Comparison of ENCODE assay signal across 16 cellular contexts in genomic region chr9:124298646-124299235, GRCh38. TPM values are rescaled to one million over a fixed set of nuclear protein-coding genes. Genes with fewer than 3 reads are reported as not detected.
DNase-seq lines count a peak whose midpoint lies in the region; ATAC-seq and TF ChIP-seq lines count a peak whose summit lies in the region.
"Had no signal": no experiment of that assay in that cellular context is flagged by ENCODE, and none has a peak within 500 bp of the region (broad histone marks: within the 10 kb centered on the region; RNA-seq: fewer than 3 reads in every experiment).

No MANE protein-coding gene starts in this region.

- H3K27me3 ChIP-seq in HCT116 (ENCODE audit: insufficient read depth, low read length): no peaks in the 10 kb centered on the region
- no peaks in the 10 kb centered on the region for H3K27me3 ChIP-seq in lower lobe of right lung (ENCODE audit: low read depth)
- no peaks in the 10 kb centered on the region for H3K27me3 ChIP-seq in tibial nerve
- no peaks in the 10 kb centered on the region for H3K27me3 ChIP-seq in endodermal cell (ENCODE audit: control insufficient read depth, insufficient read depth, low read length, poor library complexity, severe bottlenecking)
- H3K27me3 ChIP-seq: ascending aorta had no signal

- H3K79me2 ChIP-seq in HCT116 (ENCODE audit: insufficient read depth, low read length): peaks cover 11% of the 10 kb centered on the region; the same call in 1 of the 2 replicates

- no peak for TF ChIP-seq RAD21 in HCT116 (IDR thresholded peaks at IDR 0.05; ENCODE audit: low read depth)

- H3K4me3 Mint-ChIP-seq in endodermal cell (no peak overlapping the region), immature natural killer cell (no peak overlapping the region)
- H3K4me3 Mint-ChIP-seq: neural crest cell had no signal

- no peaks in the 10 kb centered on the region for H3K9me3 ChIP-seq in HCT116 (ENCODE audit: control insufficient read depth in 1 of 2, insufficient read depth in 1 of 2, low read depth in 1 of 2, low read length in 2 of 2)
- H3K9me3 ChIP-seq in lower lobe of right lung: no peaks in the 10 kb centered on the region
- H3K9me3 ChIP-seq in tibial nerve: no peaks in the 10 kb centered on the region
- H3K9me3 ChIP-seq in endodermal cell (ENCODE audit: control insufficient read depth, low read length): no peaks in the 10 kb centered on the region
- H3K9me3 ChIP-seq: ascending aorta had no signal

- H3K4me3 ChIP-seq in HCT116 (replicated peaks in 1 of 2; ENCODE audit: low read depth in 1 of 2, low read length in 2 of 2): no peak overlapping the region
- H3K4me3 ChIP-seq in lower lobe of right lung: no peak overlapping the region
- no peak overlapping the region for H3K4me3 ChIP-seq in tibial nerve
- H3K4me3 ChIP-seq in endodermal cell (ENCODE audit: low read length): no peak overlapping the region
- H3K4me3 ChIP-seq: ascending aorta had no signal

- TF ChIP-seq EP300 in tibial nerve (IDR thresholded peaks at IDR 0.05): no peak

- H3K4me1 Mint-ChIP-seq in endodermal cell (peaks cover 1% of the 10 kb centered on the region), immature natural killer cell (peaks cover 51 to 59% of the 10 kb centered on the region in 2 donors)

- RAD21 ChIA-PET in HCT116 (lab: Charles Lee; ENCODE audit: low non-redundant PET in 1 of 2, low total read pairs in 2 of 2, uncharacterized antibody in 2 of 2, unreplicated experiment in 2 of 2): no interaction called here

- WGBS in tibial nerve, 2 donors: 67 to 76% methylated on average over 11 to 12 of the region's 12 CpGs
- WGBS in endodermal cell (ENCODE audit: insufficient coverage in 1 of 2, insufficient read length in 1 of 2), 2 experiments: 87 to 91% methylated on average over 6 to 12 of the region's 12 CpGs

- BruUV-seq in HCT116 (replicated peaks; lab: Mats Ljungman, UMichigan): no TSS peak

- H3K27ac ChIP-seq in HCT116 (ENCODE audit: low read depth, low read length): no peak overlapping the region
- H3K27ac ChIP-seq in lower lobe of right lung: peak overlapping the region; percentile 62
- H3K27ac ChIP-seq in tibial nerve: peak overlapping the region; percentile 66 to 98 (median 90)
- H3K27ac ChIP-seq in endodermal cell (ENCODE audit: low read depth, low read length): no peak overlapping the region
- H3K27ac ChIP-seq: ascending aorta, HL-60 had no signal

- no peak overlapping the region for H3K27ac Mint-ChIP-seq in endodermal cell
- no peak overlapping the region for H3K27ac Mint-ChIP-seq in immature natural killer cell

- TF ChIP-seq POLR2A in HCT116 (IDR thresholded peaks at IDR 0.05; ENCODE audit: borderline replicate concordance, extremely low read depth, insufficient read depth, insufficient read length) (no peak), tibial nerve (IDR thresholded peaks at IDR 0.05) (no peak)

- H3K9me3 Mint-ChIP-seq in endodermal cell (no peaks in the 10 kb centered on the region), immature natural killer cell (no peaks in the 10 kb centered on the region)
- H3K9me3 Mint-ChIP-seq: neural crest cell had no signal

- intact Hi-C loops in HCT116 (cut with micrococcal nuclease) (no loop called here), lower lobe of right lung (cut with DNase I) (no loop called here)

- POLR2A ChIA-PET in HCT116 (lab: Charles Lee): no interaction called here

- DNase-seq in HCT116 (ENCODE audit: low read depth, low spot score) (no peak), astrocyte of the hippocampus (ENCODE audit: low read depth, low spot score) (peak; percentile 64), lower lobe of right lung (no peak), tibial nerve (ENCODE audit: low spot score in 2 of 2) (no peak), endodermal cell (no peak), immature natural killer cell (no peak)
- DNase-seq in stimulated activated CD4-positive, alpha-beta T cell treated with anti-CD3 and anti-CD28 coated beads, Interleukin-1b, Interleukin-23, amount 100 ng/mL, for 48 hours: no peak
- DNase-seq: activated CD4-positive, alpha-beta T cell treated with anti-CD3 and anti-CD28 coated beads, Interleukin-2, amount 50 U/mL, for 1 hour; activated naive CD4-positive, alpha-beta T cell treated with Interleukin-2 at 50 U/mL for 16 hours; DMS53; NCI-H1105; substantia nigra had no signal

- peaks cover 33 to 81% of the 10 kb centered on the region in 2 experiments for H3K4me1 ChIP-seq in HCT116 (ENCODE audit: control insufficient read depth in 1 of 2, insufficient read depth in 2 of 2, low read length in 2 of 2)
- H3K4me1 ChIP-seq in lower lobe of right lung: peaks cover 69% of the 10 kb centered on the region
- H3K4me1 ChIP-seq in tibial nerve: peaks cover 0 to 96% (median 63%) of the 10 kb centered on the region in 4 donors
- H3K4me1 ChIP-seq in endodermal cell (ENCODE audit: control insufficient read depth, insufficient read depth, low read length): no peaks in the 10 kb centered on the region

- no peak for TF ChIP-seq CTCF in HCT116 (IDR thresholded peaks at IDR 0.05 in 2 of 3, conservative IDR thresholded peaks at IDR 0.05 in 1 of 3; ENCODE audit: borderline replicate concordance in 1 of 3, insufficient read depth in 1 of 3, low read depth in 2 of 3, low read length in 2 of 3)
- no peak for TF ChIP-seq CTCF in lower lobe of right lung (IDR thresholded peaks at IDR 0.05)
- TF ChIP-seq CTCF in tibial nerve (IDR thresholded peaks at IDR 0.05): no peak
- TF ChIP-seq CTCF in endodermal cell (conservative IDR thresholded peaks at IDR 0.05): no peak

- no peaks in the 10 kb centered on the region for H3K9me2 ChIP-seq in HCT116 (ENCODE audit: insufficient read depth)

- H3K36me3 Mint-ChIP-seq in endodermal cell (ENCODE audit: low read depth): no peaks in the 10 kb centered on the region
- H3K36me3 Mint-ChIP-seq in immature natural killer cell: peaks cover 0 to 4% (median 0%) of the 10 kb centered on the region in 3 donors

- H3K27me3 Mint-ChIP-seq in endodermal cell (ENCODE audit: insufficient read depth) (no peaks in the 10 kb centered on the region), immature natural killer cell (ENCODE audit: low read depth in 3 of 3) (no peaks in the 10 kb centered on the region)

- ATAC-seq in HCT116 (no peak), lower lobe of right lung (no peak)
- ATAC-seq: sciatic nerve had no signal

- H3K9ac ChIP-seq in HCT116 (ENCODE audit: low read length) (0 out of 2 replicates have a peak overlapping the region, but pooled peaks have one; percentile 3), endodermal cell (ENCODE audit: extremely low read depth, low read length, poor library complexity, severe bottlenecking) (no peak overlapping the region)

- H3K4me2 ChIP-seq in HCT116 (ENCODE audit: low read length): peak overlapping the region; percentile 83

- H3K36me3 ChIP-seq in HCT116 (ENCODE audit: control insufficient read depth in 1 of 2, insufficient read depth in 2 of 2, low read length in 2 of 2) (peaks cover 0 to 4% of the 10 kb centered on the region in 2 experiments; a peak in 1 of 4 replicates), lower lobe of right lung (peaks cover 23% of the 10 kb centered on the region), tibial nerve (peaks cover 0 to 22% (median 0%) of the 10 kb centered on the region in 3 donors), endodermal cell (ENCODE audit: control insufficient read depth, insufficient read depth, low read length) (no peaks in the 10 kb centered on the region)

- CTCF ChIA-PET in HCT116 (lab: Charles Lee): no interaction called here

- no peak overlapping the region for H2AFZ ChIP-seq in HCT116 (ENCODE audit: low read depth, low read length, poor library complexity, severe bottlenecking)

- no peaks in the 10 kb centered on the region for H4K20me1 ChIP-seq in HCT116 (ENCODE audit: insufficient read depth)

TF ChIP-seq in HCT116, 20 proteins besides CTCF, POLR2A, EP300 and RAD21 (continues in another document):
- TF ChIP-seq ZFX (IDR thresholded peaks at IDR 0.05) (no peak), YY1 (IDR thresholded peaks at IDR 0.05; ENCODE audit: extremely low read depth, insufficient replicate concordance, low read depth, low read length) (no peak), CBX3 (IDR thresholded peaks at IDR 0.05; ENCODE audit: low read depth) (no peak), EZH2 (IDR thresholded peaks at IDR 0.05) (no peak), FOSL1 (IDR thresholded peaks at IDR 0.05; ENCODE audit: low read depth) (no peak), JUND (IDR thresholded peaks at IDR 0.05) (no peak), SP1 (IDR thresholded peaks at IDR 0.05; ENCODE audit: low read depth) (no peak), CEBPB (IDR thresholded peaks at IDR 0.05; ENCODE audit: low read depth) (no peak), ZNF274 (IDR thresholded peaks at IDR 0.05; ENCODE audit: low read depth, low read length) (no peak), POLR2AphosphoS5 (IDR thresholded peaks at IDR 0.05; ENCODE audit: low read depth, low read length) (no peak), ATF3 (IDR thresholded peaks at IDR 0.05) (no peak), SIN3A (IDR thresholded peaks at IDR 0.05; ENCODE audit: low read depth) (no peak), EZH2phosphoT487 (IDR thresholded peaks at IDR 0.05; ENCODE audit: borderline replicate concordance) (no peak), ELF1 (IDR thresholded peaks at IDR 0.05; ENCODE audit: borderline replicate concordance, low read depth) (no peak), TCF7L2 (IDR thresholded peaks at IDR 0.05; ENCODE audit: borderline replicate concordance, extremely low read depth, insufficient read depth, insufficient read length) (no peak), EGR1 (IDR thresholded peaks at IDR 0.05; ENCODE audit: low read depth) (no peak)

RNA-seq across cellular contexts. Expression of gene NEK6, which starts 41.0 kb away (rescaled TPM):
- 40.8 TPM for total RNA-seq in HCT116 (2021; ENCODE audit: unreplicated experiment)
- 55.8 and 65.2 TPM in 2 replicates for polyA plus RNA-seq in HCT116 (2012)
- 125 TPM for total RNA-seq in lower lobe of right lung
- 10 to 100 TPM; 25.3 to 53.1 (median 43.3) TPM for total RNA-seq in tibial nerve
- total RNA-seq in endodermal cell: 10 to 100 TPM; 17.1 to 32.5 TPM
- polyA plus RNA-seq in endodermal cell (2013, experiment 1 of 2): 18.7 TPM
- polyA plus RNA-seq in endodermal cell (2013, experiment 2 of 2): 19.7 TPM
- 10 to 100 TPM in 2 of 3 donors, 1 to 10 TPM in 1; 8.8 to 18.0 (median 13.8) TPM for polyA plus RNA-seq in immature natural killer cell

Comparison
In these comparisons a context has a peak if more than half of its experiments do, and no peak if none do; other contexts are left out.
1. H3K27ac ChIP-seq: peak in lower lobe of right lung (single experiment) and tibial nerve (4 of 4); none in HCT116 (single experiment) and endodermal cell (single experiment).